ENCODE assay signal across 1 cellular context in the genomic region with DNA sequence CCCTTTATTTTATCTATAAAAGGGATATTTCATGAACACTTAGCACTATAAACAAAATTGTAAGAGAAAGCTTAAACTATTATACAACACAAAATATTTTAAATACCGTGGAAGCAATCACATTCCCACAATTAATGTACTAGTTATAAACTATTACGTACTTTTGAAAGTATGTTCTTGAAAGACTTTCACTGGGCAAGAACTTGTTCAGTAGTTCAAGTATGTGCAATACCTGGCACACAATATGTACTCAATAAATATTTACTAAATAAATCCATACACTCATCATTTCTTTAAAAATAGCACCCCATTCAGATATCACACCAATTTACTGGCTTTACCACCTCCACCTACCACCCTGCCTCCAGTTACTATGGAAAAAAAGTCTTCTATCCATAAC.
TF ChIP-seq lines count a peak whose summit lies in the region.

No MANE protein-coding gene starts in this region.

TF ChIP-seq in IMR-90, 13 proteins besides CTCF, POLR2A, EP300 and RAD21:
- TF ChIP-seq, protein P1, sequence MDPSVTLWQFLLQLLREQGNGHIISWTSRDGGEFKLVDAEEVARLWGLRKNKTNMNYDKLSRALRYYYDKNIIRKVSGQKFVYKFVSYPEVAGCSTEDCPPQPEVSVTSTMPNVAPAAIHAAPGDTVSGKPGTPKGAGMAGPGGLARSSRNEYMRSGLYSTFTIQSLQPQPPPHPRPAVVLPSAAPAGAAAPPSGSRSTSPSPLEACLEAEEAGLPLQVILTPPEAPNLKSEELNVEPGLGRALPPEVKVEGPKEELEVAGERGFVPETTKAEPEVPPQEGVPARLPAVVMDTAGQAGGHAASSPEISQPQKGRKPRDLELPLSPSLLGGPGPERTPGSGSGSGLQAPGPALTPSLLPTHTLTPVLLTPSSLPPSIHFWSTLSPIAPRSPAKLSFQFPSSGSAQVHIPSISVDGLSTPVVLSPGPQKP (IDR thresholded peaks at IDR 0.05; ENCODE audit: borderline replicate concordance, low read depth, low read length), result no peak
- no peak for TF ChIP-seq MAFK (IDR thresholded peaks at IDR 0.05; ENCODE audit: low read depth, low read length)
- TF ChIP-seq CEBPB (IDR thresholded peaks at IDR 0.05; ENCODE audit: low read depth, low read length), result peak; percentile 73
- TF ChIP-seq MXI1 (IDR thresholded peaks at IDR 0.05; ENCODE audit: borderline replicate concordance, low read depth, low read length), result no peak
